In genomic region chr13:76638882-76639281, GRCh38 we compare ENCODE assay signal across 22 cellular contexts.
DNase-seq lines count a peak whose midpoint lies in the region; ATAC-seq and TF ChIP-seq lines count a peak whose summit lies in the region.
"Had no signal": no experiment of that assay in that cellular context is flagged by ENCODE, and none has a peak within 500 bp of the region (broad histone marks: within the 10 kb centered on the region; RNA-seq: fewer than 3 reads in every experiment).

No MANE protein-coding gene starts in this region.

- H3K4me3 ChIP-seq in hepatocyte (no peak overlapping the region), smooth muscle cell (no peak overlapping the region), BE2C (ENCODE audit: low read depth, low read length) (no peak overlapping the region)
- H3K4me3 ChIP-seq: A549, MG63, SJCRH30 had no signal

- H3K36me3 ChIP-seq in hepatocyte (replicated peaks; ENCODE audit: insufficient read depth, low read depth) (no peaks in the 10 kb centered on the region), smooth muscle cell (ENCODE audit: low read depth) (no peaks in the 10 kb centered on the region), BE2C (no peaks in the 10 kb centered on the region)
- H3K36me3 ChIP-seq: MG63, SJCRH30 had no signal

- WGBS in hepatocyte (ENCODE audit: low lambda C conversion rate, missing lambda C conversion rate) = 80% methylated on average over 3 of the region's 3 CpGs
- 44% methylated on average over 3 of the region's 3 CpGs for WGBS in smooth muscle cell (ENCODE audit: low lambda C conversion rate)

- H3K4me1 ChIP-seq in hepatocyte (ENCODE audit: insufficient read depth) = peaks cover 16% of the 10 kb centered on the region
- no peaks in the 10 kb centered on the region for H3K4me1 ChIP-seq in smooth muscle cell (ENCODE audit: low read depth)
- H3K4me1 ChIP-seq in BE2C = peaks cover 5% of the 10 kb centered on the region; the same call in 1 of the 2 replicates
- H3K4me1 ChIP-seq: A549 had no signal

- H3K9me3 ChIP-seq in hepatocyte (ENCODE audit: low read depth) = no peaks in the 10 kb centered on the region
- H3K9me3 ChIP-seq in smooth muscle cell (replicated peaks; ENCODE audit: low read depth) = no peaks in the 10 kb centered on the region
- H3K9me3 ChIP-seq in BE2C = no peaks in the 10 kb centered on the region
- H3K9me3 ChIP-seq: A549, MG63 had no signal

- H3F3A ChIP-seq in smooth muscle cell (ENCODE audit: low read depth) = peaks cover 8% of the 10 kb centered on the region

- H3K27ac ChIP-seq in hepatocyte = peak overlapping the region; percentile 63
- peak overlapping the region; percentile 34 for H3K27ac ChIP-seq in smooth muscle cell (ENCODE audit: low read depth)
- H3K27ac ChIP-seq: A549, KMS-11, RWPE1, SJCRH30 had no signal

- H3K4me2 ChIP-seq in hepatocyte = no peak overlapping the region
- H3K4me2 ChIP-seq in smooth muscle cell = no peak overlapping the region
- H3K4me2 ChIP-seq: A549, KMS-11 had no signal

- H3K9me2 ChIP-seq in hepatocyte (replicated peaks; ENCODE audit: insufficient read depth) = no peaks in the 10 kb centered on the region

- peak; percentile 4 for DNase-seq in EH (ENCODE audit: low read depth)
- peak; percentile 29 for DNase-seq in NCI-H226
- no peak for DNase-seq in hepatocyte (ENCODE audit: low spot score)
- DNase-seq in smooth muscle cell (lab: John Stamatoyannopoulos, UW; ENCODE audit: unreplicated experiment) = no peak
- no peak for DNase-seq in stimulated activated CD4-positive, alpha-beta T cell treated with anti-CD3 and anti-CD28 coated beads, Interleukin-15, amount 100 ng/mL, for 24 hours
- DNase-seq in BE2C = no peak
- no peak for DNase-seq in activated gamma-delta T cell treated with Interleukin-2 at 50 U/mL for 16 hours
- DNase-seq: AML-193, COR-L47, H7, MG63, NCI-H1092, NCI-H146, NCI-H2081, NCI-H510A, NCI-H774, PC-3, SJCRH30 had no signal

- ATAC-seq in HG03139 (IDR thresholded peaks at IDR 0.05; ENCODE audit: unreplicated experiment) = no peak
- ATAC-seq: A549, PC-3 had no signal

- H3K27me3 ChIP-seq in hepatocyte (no peaks in the 10 kb centered on the region), smooth muscle cell (ENCODE audit: low read depth) (no peaks in the 10 kb centered on the region), BE2C (no peaks in the 10 kb centered on the region)
- H3K27me3 ChIP-seq: MG63, SJCRH30 had no signal

- no peaks in the 10 kb centered on the region for H3K79me2 ChIP-seq in hepatocyte
- no peaks in the 10 kb centered on the region for H3K79me2 ChIP-seq in smooth muscle cell (ENCODE audit: low read depth)

- H3K9ac ChIP-seq in smooth muscle cell (ENCODE audit: low read depth) = no peak overlapping the region
- H3K9ac ChIP-seq: KMS-11 had no signal

- H2AFZ ChIP-seq in hepatocyte = no peak overlapping the region
- no peak overlapping the region for H2AFZ ChIP-seq in smooth muscle cell (ENCODE audit: low read depth)

- TF ChIP-seq CTCF in hepatocyte (IDR thresholded peaks at IDR 0.05; ENCODE audit: poor library complexity) (no peak), smooth muscle cell (IDR thresholded peaks at IDR 0.05; ENCODE audit: borderline replicate concordance, insufficient read depth, poor library complexity, severe bottlenecking) (no peak), BE2C (IDR thresholded peaks at IDR 0.05; ENCODE audit: low read depth, low read length) (no peak)

- H4K20me1 ChIP-seq in hepatocyte (ENCODE audit: insufficient read depth, poor library complexity, severe bottlenecking) (no peaks in the 10 kb centered on the region), smooth muscle cell (ENCODE audit: low read depth) (no peaks in the 10 kb centered on the region)

Comparison
In these comparisons a context has a peak if more than half of its experiments do, and no peak if none do; other contexts are left out.
1. DNase-seq: peak in EH (single experiment) and NCI-H226 (single experiment); none in hepatocyte (single experiment), smooth muscle cell (single experiment), stimulated activated CD4-positive, alpha-beta T cell treated with anti-CD3 and anti-CD28 coated beads, Interleukin-15, amount 100 ng/mL, for 24 hours (single experiment), BE2C (single experiment) and activated gamma-delta T cell treated with Interleukin-2 at 50 U/mL for 16 hours (single experiment).